In the genomic region with DNA sequence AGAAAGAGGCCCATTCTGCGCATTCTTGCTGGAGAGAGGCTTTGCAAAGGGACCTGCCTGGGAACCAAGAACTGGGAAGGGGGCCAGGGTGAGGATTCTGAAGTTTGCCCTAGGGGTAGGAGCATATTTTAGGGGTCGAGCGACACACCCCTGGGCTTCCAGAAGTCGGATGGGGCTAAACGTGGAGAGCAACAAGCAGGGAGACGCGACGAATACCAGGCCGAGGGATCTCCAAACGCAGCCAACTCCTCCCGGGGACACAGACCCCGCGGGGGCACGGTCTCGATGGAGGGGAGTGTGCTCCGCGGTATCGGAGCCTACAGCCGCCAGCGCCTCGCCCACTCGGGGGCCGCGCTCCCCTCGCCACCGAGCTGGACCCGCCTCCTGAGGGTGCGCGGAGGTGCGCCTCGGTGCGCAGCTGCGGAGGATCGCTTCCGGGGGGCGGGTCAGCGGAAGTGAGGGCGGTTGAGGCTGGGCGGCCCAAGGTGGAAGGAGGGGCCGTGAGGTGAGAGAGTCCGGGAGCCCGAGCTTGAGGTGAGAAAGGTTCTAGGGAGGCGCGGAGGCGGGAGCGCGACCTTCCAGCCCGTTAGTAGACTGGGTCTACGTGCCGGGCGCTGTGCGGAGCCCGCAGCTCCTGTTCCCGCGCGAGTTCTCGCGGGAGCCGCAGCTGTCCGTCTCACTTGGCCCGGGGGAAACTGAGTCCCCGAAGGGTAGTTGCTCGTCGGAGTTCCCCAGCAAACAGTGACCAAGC, we compare ENCODE assay signal across 8 cellular contexts. TPM values are rescaled to one million over a fixed set of nuclear protein-coding genes. Genes with fewer than 3 reads are reported as not detected.
DNase-seq lines count a peak whose midpoint lies in the region; ATAC-seq, FAIRE-seq and TF ChIP-seq lines count a peak whose summit lies in the region.

A gene (plus strand): TSS at position 459 of the 751 bp plus-strand sequence. CDS start 3,151 bp downstream, outside the sequence.

- peak within 1 kb of the TSS; percentile 89 for H3K9ac ChIP-seq in keratinocyte (ENCODE audit: control insufficient read depth, extremely low read depth, insufficient read depth, low read length)

- peaks cover 5 to 7% of the 10 kb centered on the region in 2 experiments for H3K36me3 ChIP-seq in keratinocyte (ENCODE audit: control insufficient read depth in 2 of 2, extremely low read depth in 1 of 2, insufficient read depth in 2 of 2, low read length in 2 of 2)

- FAIRE-seq in keratinocyte (lab: Jason Lieb, UNC): no peak

- H3K27ac ChIP-seq in caudate nucleus (ENCODE audit: low read depth, low read length) (peak within 1 kb of the TSS; percentile 70), keratinocyte (ENCODE audit: control insufficient read depth, insufficient read depth, low read length) (peak within 1 kb of the TSS; percentile 82)

- H3K4me1 ChIP-seq in keratinocyte (ENCODE audit: control insufficient read depth, extremely low read depth, insufficient read depth, low read length): peaks cover 33% of the 10 kb centered on the region

- DNase-seq in ACHN: peak; percentile 73
- peak; percentile 92 for DNase-seq in NCI-H2227 (lab: John Stamatoyannopoulos, UW; ENCODE audit: unreplicated experiment)
- peak; percentile 77 to 86 (median 82) for DNase-seq in activated CD4-positive, CD25-positive, alpha-beta regulatory T cell (lab: John Stamatoyannopoulos, UW)
- peak in 58 of 61 donors; percentile 40 to 91 (median 80) for DNase-seq in caudate nucleus (lab: John Stamatoyannopoulos, UW)
- peak; percentile 75 for DNase-seq in keratinocyte (ENCODE audit: low read depth, low spot score)
- DNase-seq in stimulated activated CD4-positive, alpha-beta T cell treated with anti-CD3 and anti-CD28 coated beads, Interleukin-15, amount 100 ng/mL, for 1 hour (ENCODE audit: low read depth in 1 of 2, low spot score in 1 of 2): peak; percentile 82 to 91

- H2AFZ ChIP-seq in keratinocyte (ENCODE audit: control insufficient read depth, low read length): peak within 1 kb of the TSS; percentile 88

- dilution Hi-C loops in keratinocyte (cut with MboI; ENCODE audit: extremely low pct_ligation_motif_present, low sequenced_read_pairs): no loop called here

- H3K4me2 ChIP-seq in keratinocyte (ENCODE audit: control insufficient read depth, extremely low read depth, insufficient read depth, low read depth, low read length): peak within 1 kb of the TSS; percentile 76

- H3K27me3 ChIP-seq in keratinocyte (ENCODE audit: control insufficient read depth, extremely low read depth, insufficient read depth, low read length): no peaks in the 10 kb centered on the region

- peaks cover 2% of the 10 kb centered on the region for H3K9me1 ChIP-seq in keratinocyte (ENCODE audit: control insufficient read depth, extremely low read depth, insufficient read depth, low read length)

- H3K79me2 ChIP-seq in keratinocyte (ENCODE audit: control insufficient read depth, insufficient read depth, low read length): peaks cover 22% of the 10 kb centered on the region

- no peaks in the 10 kb centered on the region for H4K20me1 ChIP-seq in keratinocyte (ENCODE audit: control insufficient read depth, extremely low read depth, insufficient read depth, low read length)

- ATAC-seq in GM18520 (IDR thresholded peaks at IDR 0.05; ENCODE audit: unreplicated experiment) (peak; percentile 65), HG03045 (IDR thresholded peaks at IDR 0.05; ENCODE audit: unreplicated experiment) (peak; percentile 87)

- in situ Hi-C loops in ACHN (cut with HindIII; ENCODE audit: low pct_ligation_motif_present, low pct_unique_long_range_greater_than_20kb, low sequenced_read_pairs): no loop called here

- H3K4me3 ChIP-seq in keratinocyte (ENCODE audit: control insufficient read depth in 2 of 3, extremely low read depth in 1 of 3, insufficient read depth in 2 of 3, low read depth in 1 of 3, low read length in 3 of 3): peak within 1 kb of the TSS; percentile 69 to 92 (median 72)

- H3K9me3 ChIP-seq in keratinocyte (ENCODE audit: control insufficient read depth, low read depth, low read length): no peaks in the 10 kb centered on the region

- no peak for TF ChIP-seq CTCF in keratinocyte (optimal IDR thresholded peaks at IDR 0.05 in 1 of 3, IDR thresholded peaks at IDR 0.05 in 1 of 3, conservative IDR thresholded peaks at IDR 0.05 in 1 of 3; ENCODE audit: extremely low read depth in 1 of 3, insufficient read depth in 2 of 3, low read length in 3 of 3)

RNA-seq across cellular contexts. Expression of the gene that starts here (rescaled TPM):
- 31.6 to 37.3 TPM (median 32.6 TPM) in 3 replicates for polyA plus RNA-seq in keratinocyte
- polyA plus RNA-seq in keratinocyte (2011; ENCODE audit: low read depth): 7.1 TPM
- 30.3 and 30.6 TPM in 2 replicates for polyA plus RNA-seq in keratinocyte (2011; cell fraction: cytosol; rRNA removed)
- 78.6 and 91.6 TPM in 2 replicates for polyA plus RNA-seq in keratinocyte (2011; cell fraction: nucleus; rRNA removed)
- polyA plus RNA-seq in keratinocyte (2012; ENCODE audit: low replicate concordance): 26.6 TPM in 2 replicates
- 24.3 to 38.7 TPM (median 25.7 TPM) in 3 replicates for polyA minus RNA-seq in keratinocyte
- polyA minus RNA-seq in keratinocyte (2011; cell fraction: cytosol; rRNA and poly(A)+ RNA removed): 22.8 TPM
- 13.7 and 13.9 TPM in 2 replicates for polyA minus RNA-seq in keratinocyte (2011; cell fraction: nucleus; rRNA and poly(A)+ RNA removed)

Comparison
In these comparisons a context has a peak if more than half of its experiments do, and no peak if none do; other contexts are left out.
1. Peak in every context shown above with its lines: DNase-seq, ATAC-seq, H3K4me3 ChIP-seq and H3K27ac ChIP-seq.